In genomic region chr6:41182069-41183034, GRCh38 we compare ENCODE assay signal across 8 cellular contexts.
DNase-seq lines count a peak whose midpoint lies in the region; ATAC-seq and TF ChIP-seq lines count a peak whose summit lies in the region.

No MANE protein-coding gene starts in this region.

- H3K27ac ChIP-seq in parathyroid adenoma, result no peak overlapping the region

- no peak overlapping the region for H3K4me3 ChIP-seq in GM06990 (replicated peaks; ENCODE audit: low read depth, low read length)
- no peak overlapping the region for H3K4me3 ChIP-seq in foreskin fibroblast (ENCODE audit: low read depth in 1 of 2, low read length in 2 of 2)
- H3K4me3 ChIP-seq in parathyroid adenoma (ENCODE audit: low read depth, low read length), result no peak overlapping the region

- TF ChIP-seq CTCF in GM06990 (IDR thresholded peaks at IDR 0.05; ENCODE audit: insufficient read depth, low read length, poor library complexity, severe bottlenecking), result peak; percentile 77
- peak; percentile 66 for TF ChIP-seq CTCF in foreskin fibroblast (IDR thresholded peaks at IDR 0.05; ENCODE audit: low read depth, low read length)
- peak; percentile 48 for TF ChIP-seq CTCF in parathyroid adenoma (IDR thresholded peaks at IDR 0.05)

- H3K4me1 ChIP-seq in parathyroid adenoma, result no peaks in the 10 kb centered on the region

- H3K9ac ChIP-seq in parathyroid adenoma, result no peak overlapping the region

- no peaks in the 10 kb centered on the region for H3K27me3 ChIP-seq in GM06990 (replicated peaks; ENCODE audit: control insufficient read depth, insufficient read depth, low read length)
- H3K27me3 ChIP-seq in parathyroid adenoma (ENCODE audit: control insufficient read depth, insufficient read depth, low read length), result no peaks in the 10 kb centered on the region

- H3K36me3 ChIP-seq in GM06990 (ENCODE audit: control insufficient read depth, insufficient read depth, low read length) (no peaks in the 10 kb centered on the region), parathyroid adenoma (ENCODE audit: control insufficient read depth, insufficient read depth, low read length) (no peaks in the 10 kb centered on the region)

- H2AFZ ChIP-seq in parathyroid adenoma, result peak overlapping the region; percentile 9

- ATAC-seq in HG03354 (IDR thresholded peaks at IDR 0.05; ENCODE audit: poor library complexity, severe bottlenecking, unreplicated experiment) (peak; percentile 66), GM21717 (IDR thresholded peaks at IDR 0.05; ENCODE audit: unreplicated experiment) (no peak)

- H3K9me3 ChIP-seq in parathyroid adenoma (ENCODE audit: control insufficient read depth, low read length), result no peaks in the 10 kb centered on the region

- H3K4me2 ChIP-seq in parathyroid adenoma (ENCODE audit: low read length), result no peak overlapping the region

- DNase-seq in GM06990 (ENCODE audit: extremely low read depth, insufficient read length) (no peak), NCI-H82 (lab: John Stamatoyannopoulos, UW) (peak; percentile 90), activated T-cell treated with anti-CD3 and anti-CD28 coated beads for 4 hours (peak; percentile 27), foreskin fibroblast (peak; percentile 50 to 77), dedifferentiated amniotic fluid mesenchymal stem cell (ENCODE audit: extremely low spot score) (no peak)

- no peaks in the 10 kb centered on the region for H3K79me2 ChIP-seq in parathyroid adenoma

Comparison
In these comparisons a context has a peak if more than half of its experiments do, and no peak if none do; other contexts are left out.
1. DNase-seq: peak in NCI-H82 (single experiment), activated T-cell treated with anti-CD3 and anti-CD28 coated beads for 4 hours (single experiment) and foreskin fibroblast (2 of 2); none in GM06990 (single experiment) and dedifferentiated amniotic fluid mesenchymal stem cell (single experiment).
2. Peak in every context shown above with its lines, with median percentiles within 50 percentile points of each other: CTCF ChIP-seq.